ENCODE assay signal across 8 cellular contexts in genomic region chr22:36816635-36817428, GRCh38. TPM values are rescaled to one million over a fixed set of nuclear protein-coding genes. Genes with fewer than 3 reads are reported as not detected.
A peak's percentile ranks its signal among the peaks of the same experiment; 100 is the strongest.
DNase-seq lines count a peak whose midpoint lies in the region; ATAC-seq, FAIRE-seq and TF ChIP-seq lines count a peak whose summit lies in the region.

Gene PVALB, minus strand, starts transcription at chr22:36817035. Its CDS starts 30 bp downstream, at chr22:36817005.

- 4 to 5% methylated on average over 12 to 13 of the region's 74 CpGs for WGBS in thyroid gland, 2 donors

- no peaks in the 10 kb centered on the region for H3K9me3 Mint-ChIP-seq in activated CD8-positive, alpha-beta memory T cell treated with anti-CD3 and anti-CD28 coated beads, Interleukin-2, amount 10 ng/mL, durations not matched to agents 7 days and 5 days (ENCODE audit: low read depth)

- no peaks in the 10 kb centered on the region for H3K36me3 Mint-ChIP-seq in activated CD8-positive, alpha-beta memory T cell treated with anti-CD3 and anti-CD28 coated beads, Interleukin-2, amount 10 ng/mL, durations not matched to agents 7 days and 5 days

- peaks cover 3% of the 10 kb centered on the region for H3K4me1 Mint-ChIP-seq in activated CD8-positive, alpha-beta memory T cell treated with anti-CD3 and anti-CD28 coated beads, Interleukin-2, amount 10 ng/mL, durations not matched to agents 7 days and 5 days

- H3K4me3 ChIP-seq in kidney (ENCODE audit: low read length in 2 of 2), result peak within 1 kb of the TSS; percentile 18 to 48
- H3K4me3 ChIP-seq in thyroid gland (replicated peaks in 1 of 3), result no peak within 1 kb of the TSS

- H3K36me3 ChIP-seq in kidney (ENCODE audit: control insufficient read depth in 1 of 2, insufficient read depth in 2 of 2, low read length in 2 of 2) (no peaks in the 10 kb centered on the region), thyroid gland (no peaks in the 10 kb centered on the region)

- no peak within 1 kb of the TSS for H3K4me3 Mint-ChIP-seq in activated CD8-positive, alpha-beta memory T cell treated with anti-CD3 and anti-CD28 coated beads, Interleukin-2, amount 10 ng/mL, durations not matched to agents 7 days and 5 days

- CTCF ChIA-PET in activated CD8-positive, alpha-beta memory T cell treated with anti-CD3 and anti-CD28 coated beads, Interleukin-2, amount 10 ng/mL, durations not matched to agents 7 days and 5 days (lab: Charles Lee), result interaction anchor here (1.7 kb wide), 1 partner anchor 39 kb away, joined by 4 read pairs; no protein-coding TSS in a partner anchor

- peak; percentile 27 for ATAC-seq in activated CD8-positive, alpha-beta memory T cell treated with anti-CD3 and anti-CD28 coated beads, Interleukin-2, amount 10 ng/mL, durations not matched to agents 7 days and 5 days

- no peak for TF ChIP-seq CTCF in kidney (IDR thresholded peaks at IDR 0.05; ENCODE audit: borderline replicate concordance, extremely low read depth, insufficient read depth)
- no peak for TF ChIP-seq CTCF in thyroid gland (IDR thresholded peaks at IDR 0.05)

- intact Hi-C loops in kidney (cut with DNase I) (no loop called here), thyroid gland (cut with DNase I) (no loop called here)

- peaks cover 11% of the 10 kb centered on the region for H3K27me3 ChIP-seq in thyroid gland

- no peak for DNase-seq in activated CD8-positive, alpha-beta memory T cell treated with anti-CD3 and anti-CD28 coated beads, Interleukin-2, amount 10 ng/mL, durations not matched to agents 7 days and 5 days
- DNase-seq in activated CD8-positive, alpha-beta memory T cell treated with anti-CD3 and anti-CD28 coated beads, Interleukin-2, amount 50 U/mL, for 48 hours, result no peak
- peak; percentile 58 for DNase-seq in astrocyte of the hippocampus (ENCODE audit: low read depth, low spot score)
- DNase-seq in kidney, result no peak
- peak; percentile 32 to 49 for DNase-seq in thyroid gland
- no peak for DNase-seq in GM12891 (ENCODE audit: insufficient read length, low spot score)
- no peak for DNase-seq in effector CD4-positive, alpha-beta T cell
- no peak for DNase-seq in HPDE6-E6E7 (ENCODE audit: extremely low spot score)

- no peak within 1 kb of the TSS for H3K27ac Mint-ChIP-seq in activated CD8-positive, alpha-beta memory T cell treated with anti-CD3 and anti-CD28 coated beads, Interleukin-2, amount 10 ng/mL, durations not matched to agents 7 days and 5 days

- H3K27me3 Mint-ChIP-seq in activated CD8-positive, alpha-beta memory T cell treated with anti-CD3 and anti-CD28 coated beads, Interleukin-2, amount 10 ng/mL, durations not matched to agents 7 days and 5 days, result peaks cover 86% of the 10 kb centered on the region

- no peak for FAIRE-seq in kidney (lab: Jason Lieb, UNC)
- FAIRE-seq in GM12891 (lab: Jason Lieb, UNC), result no peak

- H3K27ac ChIP-seq in kidney (ENCODE audit: low read depth in 2 of 2, low read length in 2 of 2), result peak within 1 kb of the TSS; percentile 67 to 79
- H3K27ac ChIP-seq in thyroid gland, result no peak within 1 kb of the TSS

- no peak for TF ChIP-seq POLR2A in thyroid gland (IDR thresholded peaks at IDR 0.05)
- TF ChIP-seq POLR2A in GM12891 (IDR thresholded peaks at IDR 0.05; ENCODE audit: low read depth, low read length), result no peak

- peaks cover 0 to 9% of the 10 kb centered on the region in 2 donors for H3K4me1 ChIP-seq in kidney (ENCODE audit: control insufficient read depth in 1 of 2, insufficient read depth in 1 of 2, low read depth in 1 of 2, low read length in 2 of 2)
- H3K4me1 ChIP-seq in thyroid gland, result peaks cover 4 to 14% of the 10 kb centered on the region in 2 donors

- H3K9ac ChIP-seq in kidney (ENCODE audit: low read length in 2 of 2), result peak within 1 kb of the TSS in 1 of 2 donors; percentile 51

- H3K9me3 ChIP-seq in kidney (ENCODE audit: control insufficient read depth in 1 of 2, low read length in 2 of 2) (no peaks in the 10 kb centered on the region), thyroid gland (no peaks in the 10 kb centered on the region)

TF ChIP-seq in GM12891, 5 proteins besides CTCF, POLR2A, EP300 and RAD21:
- TF ChIP-seq POLR2AphosphoS5 (IDR thresholded peaks at IDR 0.05; ENCODE audit: low read depth, low read length), result no peak
- TF ChIP-seq TAF1 (IDR thresholded peaks at IDR 0.05; ENCODE audit: low read depth, low read length), result no peak
- TF ChIP-seq PAX5 (IDR thresholded peaks at IDR 0.05; ENCODE audit: insufficient read depth, low read length, severe bottlenecking), result no peak
- TF ChIP-seq POU2F2 (IDR thresholded peaks at IDR 0.05; ENCODE audit: low read depth, low read length), result no peak
- no peak for TF ChIP-seq SPI1 (IDR thresholded peaks at IDR 0.05; ENCODE audit: low read depth, low read length)

RNA-seq across cellular contexts. Expression of gene PVALB, which starts in this region (rescaled TPM):
- total RNA-seq in activated CD8-positive, alpha-beta memory T cell treated with anti-CD3 and anti-CD28 coated beads, Interleukin-2, amount 10 ng/mL, durations not matched to agents 7 days and 5 days, result not detected
- 2.1 TPM for total RNA-seq in kidney
- polyA plus RNA-seq in kidney (ENCODE audit: insufficient read depth, low read depth, low replicate concordance), result 400 TPM
- total RNA-seq in thyroid gland, result not detected
- polyA plus RNA-seq in GM12891 (2012; ENCODE audit: low read depth, missing spikeins), result not detected

Comparison
In these comparisons a context has a peak if more than half of its experiments do, and no peak if none do; other contexts are left out.
1. Peak in ATAC-seq in activated CD8-positive, alpha-beta memory T cell treated with anti-CD3 and anti-CD28 coated beads, Interleukin-2, amount 10 ng/mL, durations not matched to agents 7 days and 5 days; RNA of the gene not detected or under 1 TPM.
2. Peak in DNase-seq in thyroid gland; RNA of the gene not detected or under 1 TPM.
3. H3K27ac ChIP-seq: peak in kidney (2 of 2); none in thyroid gland (0 of 3).
4. H3K4me3 ChIP-seq: peak in kidney (2 of 2); none in thyroid gland (0 of 3).